ENCODE assay signal across 1 cellular context in the genomic region with DNA sequence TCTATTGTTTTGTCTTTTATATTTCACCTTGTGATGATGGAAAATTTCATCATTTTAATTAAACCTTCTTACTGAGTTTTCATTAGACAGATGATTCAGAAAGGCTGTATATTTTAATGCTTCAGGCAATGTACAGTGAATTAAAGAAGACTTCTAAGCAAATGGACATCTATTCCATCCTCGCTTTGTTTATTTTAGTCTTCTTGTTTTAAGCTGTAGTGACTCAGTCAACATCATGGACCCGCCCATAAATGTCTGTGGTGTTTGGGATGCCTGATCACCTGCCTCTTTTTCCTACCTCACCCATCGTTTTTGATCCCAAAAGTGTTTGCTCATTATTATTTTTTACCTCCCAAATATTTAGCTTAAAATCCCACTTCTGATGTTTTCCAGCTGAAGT.
TF ChIP-seq lines count a peak whose summit lies in the region.

No MANE protein-coding gene starts in this region.

TF ChIP-seq in GM23338, 12 proteins besides CTCF, POLR2A, EP300 and RAD21 (continued from another document):
- TF ChIP-seq, protein P1, sequence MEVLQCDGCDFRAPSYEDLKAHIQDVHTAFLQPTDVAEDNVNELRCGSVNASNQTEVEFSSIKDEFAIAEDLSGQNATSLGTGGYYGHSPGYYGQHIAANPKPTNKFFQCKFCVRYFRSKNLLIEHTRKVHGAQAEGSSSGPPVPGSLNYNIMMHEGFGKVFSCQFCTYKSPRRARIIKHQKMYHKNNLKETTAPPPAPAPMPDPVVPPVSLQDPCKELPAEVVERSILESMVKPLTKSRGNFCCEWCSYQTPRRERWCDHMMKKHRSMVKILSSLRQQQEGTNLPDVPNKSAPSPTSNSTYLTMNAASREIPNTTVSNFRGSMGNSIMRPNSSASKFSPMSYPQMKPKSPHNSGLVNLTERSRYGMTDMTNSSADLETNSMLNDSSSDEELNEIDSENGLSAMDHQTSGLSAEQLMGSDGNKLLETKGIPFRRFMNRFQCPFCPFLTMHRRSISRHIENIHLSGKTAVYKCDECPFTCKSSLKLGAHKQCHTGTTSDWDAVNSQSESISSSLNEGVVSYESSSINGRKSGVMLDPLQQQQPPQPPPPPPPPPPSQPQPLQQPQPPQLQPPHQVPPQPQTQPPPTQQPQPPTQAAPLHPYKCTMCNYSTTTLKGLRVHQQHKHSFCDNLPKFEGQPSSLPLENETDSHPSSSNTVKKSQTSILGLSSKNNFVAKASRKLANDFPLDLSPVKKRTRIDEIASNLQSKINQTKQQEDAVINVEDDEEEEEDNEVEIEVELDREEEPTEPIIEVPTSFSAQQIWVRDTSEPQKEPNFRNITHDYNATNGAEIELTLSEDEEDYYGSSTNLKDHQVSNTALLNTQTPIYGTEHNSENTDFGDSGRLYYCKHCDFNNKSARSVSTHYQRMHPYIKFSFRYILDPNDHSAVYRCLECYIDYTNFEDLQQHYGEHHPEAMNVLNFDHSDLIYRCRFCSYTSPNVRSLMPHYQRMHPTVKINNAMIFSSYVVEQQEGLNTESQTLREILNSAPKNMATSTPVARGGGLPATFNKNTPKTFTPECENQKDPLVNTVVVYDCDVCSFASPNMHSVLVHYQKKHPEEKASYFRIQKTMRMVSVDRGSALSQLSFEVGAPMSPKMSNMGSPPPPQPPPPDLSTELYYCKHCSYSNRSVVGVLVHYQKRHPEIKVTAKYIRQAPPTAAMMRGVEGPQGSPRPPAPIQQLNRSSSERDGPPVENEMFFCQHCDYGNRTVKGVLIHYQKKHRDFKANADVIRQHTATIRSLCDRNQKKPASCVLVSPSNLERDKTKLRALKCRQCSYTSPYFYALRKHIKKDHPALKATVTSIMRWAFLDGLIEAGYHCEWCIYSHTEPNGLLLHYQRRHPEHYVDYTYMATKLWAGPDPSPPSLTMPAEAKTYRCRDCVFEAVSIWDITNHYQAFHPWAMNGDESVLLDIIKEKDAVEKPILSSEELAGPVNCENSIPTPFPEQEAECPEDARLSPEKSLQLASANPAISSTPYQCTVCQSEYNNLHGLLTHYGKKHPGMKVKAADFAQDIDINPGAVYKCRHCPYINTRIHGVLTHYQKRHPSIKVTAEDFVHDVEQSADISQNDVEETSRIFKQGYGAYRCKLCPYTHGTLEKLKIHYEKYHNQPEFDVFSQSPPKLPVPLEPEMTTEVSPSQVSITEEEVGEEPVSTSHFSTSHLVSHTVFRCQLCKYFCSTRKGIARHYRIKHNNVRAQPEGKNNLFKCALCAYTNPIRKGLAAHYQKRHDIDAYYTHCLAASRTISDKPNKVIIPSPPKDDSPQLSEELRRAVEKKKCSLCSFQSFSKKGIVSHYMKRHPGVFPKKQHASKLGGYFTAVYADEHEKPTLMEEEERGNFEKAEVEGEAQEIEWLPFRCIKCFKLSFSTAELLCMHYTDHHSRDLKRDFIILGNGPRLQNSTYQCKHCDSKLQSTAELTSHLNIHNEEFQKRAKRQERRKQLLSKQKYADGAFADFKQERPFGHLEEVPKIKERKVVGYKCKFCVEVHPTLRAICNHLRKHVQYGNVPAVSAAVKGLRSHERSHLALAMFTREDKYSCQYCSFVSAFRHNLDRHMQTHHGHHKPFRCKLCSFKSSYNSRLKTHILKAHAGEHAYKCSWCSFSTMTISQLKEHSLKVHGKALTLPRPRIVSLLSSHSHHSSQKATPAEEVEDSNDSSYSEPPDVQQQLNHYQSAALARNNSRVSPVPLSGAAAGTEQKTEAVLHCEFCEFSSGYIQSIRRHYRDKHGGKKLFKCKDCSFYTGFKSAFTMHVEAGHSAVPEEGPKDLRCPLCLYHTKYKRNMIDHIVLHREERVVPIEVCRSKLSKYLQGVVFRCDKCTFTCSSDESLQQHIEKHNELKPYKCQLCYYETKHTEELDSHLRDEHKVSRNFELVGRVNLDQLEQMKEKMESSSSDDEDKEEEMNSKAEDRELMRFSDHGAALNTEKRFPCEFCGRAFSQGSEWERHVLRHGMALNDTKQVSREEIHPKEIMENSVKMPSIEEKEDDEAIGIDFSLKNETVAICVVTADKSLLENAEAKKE (CRISPR knock-in tag; IDR thresholded peaks at IDR 0.05) = no peak
- TF ChIP-seq POLR2AphosphoS5 (IDR thresholded peaks at IDR 0.05; ENCODE audit: low read depth) (no peak), ZNF331 (CRISPR knock-in tag; IDR thresholded peaks at IDR 0.05; ENCODE audit: low read depth) (no peak), ZNF114 (CRISPR knock-in tag; IDR thresholded peaks at IDR 0.05) (no peak), EZH2 (IDR thresholded peaks at IDR 0.05; ENCODE audit: low read depth, unreplicated experiment) (no peak), EZH2phosphoT487 (IDR thresholded peaks at IDR 0.05; ENCODE audit: unreplicated experiment) (no peak), STAT1 (IDR thresholded peaks at IDR 0.05; ENCODE audit: unreplicated experiment) (no peak), NANOG (IDR thresholded peaks at IDR 0.05; ENCODE audit: borderline replicate concordance) (no peak), CREB1 (CRISPR knock-in tag; IDR thresholded peaks at IDR 0.05; ENCODE audit: low read depth) (no peak)
- TF ChIP-seq, protein P2, sequence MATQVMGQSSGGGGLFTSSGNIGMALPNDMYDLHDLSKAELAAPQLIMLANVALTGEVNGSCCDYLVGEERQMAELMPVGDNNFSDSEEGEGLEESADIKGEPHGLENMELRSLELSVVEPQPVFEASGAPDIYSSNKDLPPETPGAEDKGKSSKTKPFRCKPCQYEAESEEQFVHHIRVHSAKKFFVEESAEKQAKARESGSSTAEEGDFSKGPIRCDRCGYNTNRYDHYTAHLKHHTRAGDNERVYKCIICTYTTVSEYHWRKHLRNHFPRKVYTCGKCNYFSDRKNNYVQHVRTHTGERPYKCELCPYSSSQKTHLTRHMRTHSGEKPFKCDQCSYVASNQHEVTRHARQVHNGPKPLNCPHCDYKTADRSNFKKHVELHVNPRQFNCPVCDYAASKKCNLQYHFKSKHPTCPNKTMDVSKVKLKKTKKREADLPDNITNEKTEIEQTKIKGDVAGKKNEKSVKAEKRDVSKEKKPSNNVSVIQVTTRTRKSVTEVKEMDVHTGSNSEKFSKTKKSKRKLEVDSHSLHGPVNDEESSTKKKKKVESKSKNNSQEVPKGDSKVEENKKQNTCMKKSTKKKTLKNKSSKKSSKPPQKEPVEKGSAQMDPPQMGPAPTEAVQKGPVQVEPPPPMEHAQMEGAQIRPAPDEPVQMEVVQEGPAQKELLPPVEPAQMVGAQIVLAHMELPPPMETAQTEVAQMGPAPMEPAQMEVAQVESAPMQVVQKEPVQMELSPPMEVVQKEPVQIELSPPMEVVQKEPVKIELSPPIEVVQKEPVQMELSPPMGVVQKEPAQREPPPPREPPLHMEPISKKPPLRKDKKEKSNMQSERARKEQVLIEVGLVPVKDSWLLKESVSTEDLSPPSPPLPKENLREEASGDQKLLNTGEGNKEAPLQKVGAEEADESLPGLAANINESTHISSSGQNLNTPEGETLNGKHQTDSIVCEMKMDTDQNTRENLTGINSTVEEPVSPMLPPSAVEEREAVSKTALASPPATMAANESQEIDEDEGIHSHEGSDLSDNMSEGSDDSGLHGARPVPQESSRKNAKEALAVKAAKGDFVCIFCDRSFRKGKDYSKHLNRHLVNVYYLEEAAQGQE (IDR thresholded peaks at IDR 0.05; ENCODE audit: unreplicated experiment) = no peak
- TF ChIP-seq, protein P3, sequence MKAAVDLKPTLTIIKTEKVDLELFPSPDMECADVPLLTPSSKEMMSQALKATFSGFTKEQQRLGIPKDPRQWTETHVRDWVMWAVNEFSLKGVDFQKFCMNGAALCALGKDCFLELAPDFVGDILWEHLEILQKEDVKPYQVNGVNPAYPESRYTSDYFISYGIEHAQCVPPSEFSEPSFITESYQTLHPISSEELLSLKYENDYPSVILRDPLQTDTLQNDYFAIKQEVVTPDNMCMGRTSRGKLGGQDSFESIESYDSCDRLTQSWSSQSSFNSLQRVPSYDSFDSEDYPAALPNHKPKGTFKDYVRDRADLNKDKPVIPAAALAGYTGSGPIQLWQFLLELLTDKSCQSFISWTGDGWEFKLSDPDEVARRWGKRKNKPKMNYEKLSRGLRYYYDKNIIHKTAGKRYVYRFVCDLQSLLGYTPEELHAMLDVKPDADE (IDR thresholded peaks at IDR 0.05) = no peak
